In genomic region chr7:40306596-40306995, GRCh38 we compare ENCODE assay signal across 1 cellular context.
TF ChIP-seq lines count a peak whose summit lies in the region.

No MANE protein-coding gene starts in this region.

TF ChIP-seq in endothelial cell of umbilical vein, 7 proteins besides CTCF, POLR2A, EP300 and RAD21 (continued from another document):
- no peak for TF ChIP-seq EZH2 (IDR thresholded peaks at IDR 0.05; ENCODE audit: borderline replicate concordance, low read depth, low read length, severe bottlenecking)
- no peak for TF ChIP-seq MYC (IDR thresholded peaks at IDR 0.05; ENCODE audit: low read depth, low read length)
- no peak for TF ChIP-seq MAX (IDR thresholded peaks at IDR 0.05; ENCODE audit: insufficient read depth, insufficient read length)
- TF ChIP-seq GATA2 (IDR thresholded peaks at IDR 0.05; ENCODE audit: insufficient read depth, insufficient read length, low read depth, low read length): no peak
